Comparison of ENCODE assay signal across 9 cellular contexts in genomic region chr9:97293207-97293721, GRCh38. TPM values are rescaled to one million over a fixed set of nuclear protein-coding genes. Genes with fewer than 3 reads are reported as not detected.
DNase-seq lines count a peak whose midpoint lies in the region; ATAC-seq and TF ChIP-seq lines count a peak whose summit lies in the region.
"Had no signal": no experiment of that assay in that cellular context is flagged by ENCODE, and none has a peak within 500 bp of the region (broad histone marks: within the 10 kb centered on the region; RNA-seq: fewer than 3 reads in every experiment).

No MANE protein-coding gene starts in this region.

- no peak for TF ChIP-seq EP300 in gastroesophageal sphincter (IDR thresholded peaks at IDR 0.05)

- TF ChIP-seq POLR2A in gastroesophageal sphincter (IDR thresholded peaks at IDR 0.05) (no peak), erythroblast (IDR thresholded peaks at IDR 0.05; ENCODE audit: low read length) (no peak)

- WGBS in gastroesophageal sphincter (ENCODE audit: low coverage in 1 of 2), 2 donors, result 36 to 46% methylated on average over 5 to 6 of the region's 6 CpGs

- peaks cover 0 to 78% of the 10 kb centered on the region in 2 donors for H3K36me3 ChIP-seq in gastroesophageal sphincter

- H3K4me1 ChIP-seq in gastroesophageal sphincter, result peaks cover 0 to 20% (median 8%) of the 10 kb centered on the region in 3 donors

- H3K9me3 ChIP-seq in gastroesophageal sphincter, result peaks cover 0 to 10% (median 0%) of the 10 kb centered on the region in 3 donors

- peak overlapping the region in 2 of 4 donors; percentile 6 to 14 for H3K27ac ChIP-seq in gastroesophageal sphincter

- TF ChIP-seq CTCF in HFF-Myc (IDR thresholded peaks at IDR 0.05; ENCODE audit: low read depth, low read length, missing control alignments) (no peak), gastroesophageal sphincter (IDR thresholded peaks at IDR 0.05) (no peak)

- no peaks in the 10 kb centered on the region for H3K27me3 ChIP-seq in gastroesophageal sphincter

- peak; percentile 61 for DNase-seq in HFF-Myc (ENCODE audit: extremely low read depth, low read depth)
- peak; percentile 84 for DNase-seq in SHP77 treated with DMSO at 0.1 percent for 48 hours (lab: John Stamatoyannopoulos, UW)
- DNase-seq in skeletal muscle cell (ENCODE audit: low read depth), result peak; percentile 27
- DNase-seq in erythroblast (lab: John Stamatoyannopoulos, UW), result no peak
- DNase-seq: NCI-H524 treated with DMSO at 0.1 percent for 48 hours had no signal

- ATAC-seq in gastroesophageal sphincter (peak; percentile 62), GM19035 (IDR thresholded peaks at IDR 0.05; ENCODE audit: unreplicated experiment) (no peak), GM21529 (IDR thresholded peaks at IDR 0.05; ENCODE audit: unreplicated experiment) (no peak), HG03025 (IDR thresholded peaks at IDR 0.05; ENCODE audit: low FRiP score, unreplicated experiment) (no peak)

- H3K4me3 ChIP-seq in HFF-Myc (replicated peaks; ENCODE audit: low read depth, low read length) (no peak overlapping the region), gastroesophageal sphincter (no peak overlapping the region), skeletal muscle cell (ENCODE audit: low read depth, low read length) (no peak overlapping the region)

RNA-seq across cellular contexts. Expression of gene CCDC180, which starts 14.2 kb away (rescaled TPM):
- 1 to 10 TPM in 3 of 4 donors, under 1 TPM in 1; 0.12 to 9.8 (median 4.1) TPM for total RNA-seq in gastroesophageal sphincter

Comparison
In these comparisons a context has a peak if more than half of its experiments do, and no peak if none do; other contexts are left out.
1. DNase-seq: peak in HFF-Myc (single experiment), SHP77 treated with DMSO at 0.1 percent for 48 hours (single experiment) and skeletal muscle cell (single experiment); none in erythroblast (0 of 2).